ENCODE assay signal across 8 cellular contexts in genomic region chr15:48940508-48940907, GRCh38. TPM values are rescaled to one million over a fixed set of nuclear protein-coding genes. Genes with fewer than 3 reads are reported as not detected.
A peak's percentile ranks its signal among the peaks of the same experiment; 100 is the strongest.
DNase-seq lines count a peak whose midpoint lies in the region; ATAC-seq and TF ChIP-seq lines count a peak whose summit lies in the region.

No MANE protein-coding gene starts in this region.

- 19 to 24% methylated on average over 6 of the region's 6 CpGs for WGBS in GM23248 (ENCODE audit: low coverage in 1 of 2, low lambda C conversion rate in 2 of 2, missing lambda C conversion rate in 2 of 2), 2 experiments
- WGBS in esophagus squamous epithelium, 2 donors = 71 to 75% methylated on average over 6 of the region's 6 CpGs

- H3K9me3 ChIP-seq in GM23248 (ENCODE audit: low read depth) (no peaks in the 10 kb centered on the region), esophagus squamous epithelium (no peaks in the 10 kb centered on the region)

- H3K79me2 ChIP-seq in GM23248 (ENCODE audit: insufficient read depth) = no peaks in the 10 kb centered on the region

- H3K9me2 ChIP-seq in GM23248 (ENCODE audit: insufficient read depth) = 0 out of 2 replicates have a peak, but pooled peaks cover 7% of the 10 kb centered on the region

- H3K4me1 ChIP-seq in GM23248 (ENCODE audit: insufficient read depth) (peaks cover 54% of the 10 kb centered on the region), esophagus squamous epithelium (no peaks in the 10 kb centered on the region)

- peak overlapping the region; percentile 38 for H3K4me3 ChIP-seq in GM23248
- no peak overlapping the region for H3K4me3 ChIP-seq in esophagus squamous epithelium

- peak overlapping the region; percentile 53 for H2AFZ ChIP-seq in GM23248

- in situ Hi-C loops in GM23248 (cut with MboI) = no loop called here

- H3F3A ChIP-seq in GM23248 (ENCODE audit: insufficient read depth) = peaks cover 62% of the 10 kb centered on the region

- H3K4me2 ChIP-seq in GM23248 (ENCODE audit: unreplicated experiment) = peak overlapping the region; percentile 72

- ATAC-seq in GM18511 (IDR thresholded peaks at IDR 0.05; ENCODE audit: unreplicated experiment) = peak; percentile 94

- TF ChIP-seq POLR2A in esophagus squamous epithelium (IDR thresholded peaks at IDR 0.05) = no peak

- no peaks in the 10 kb centered on the region for H3K36me3 ChIP-seq in GM23248 (ENCODE audit: low read depth)
- H3K36me3 ChIP-seq in esophagus squamous epithelium = no peaks in the 10 kb centered on the region

- intact Hi-C loops in esophagus squamous epithelium (cut with DNase I) (no loop called here), head of caudate nucleus (cut with DNase I) (no loop called here)

- no peaks in the 10 kb centered on the region for H4K20me1 ChIP-seq in GM23248 (ENCODE audit: insufficient read depth)

- H3K27ac ChIP-seq in GM23248 (peak overlapping the region; percentile 94), esophagus squamous epithelium (no peak overlapping the region)

- H3K27me3 ChIP-seq in GM23248 (replicated peaks; ENCODE audit: insufficient read depth) (no peaks in the 10 kb centered on the region), esophagus squamous epithelium (no peaks in the 10 kb centered on the region)

- DNase-seq in GM23248 (peak; percentile 96), M059J (ENCODE audit: low read depth) (peak; percentile 97), hepatic stellate cell (ENCODE audit: low spot score) (peak; percentile 47), esophagus squamous epithelium (lab: John Stamatoyannopoulos, UW) (no peak), occipital lobe (lab: John Stamatoyannopoulos, UW) (no peak), NCI-H526 treated with DMSO at 0.1 percent for 48 hours (lab: John Stamatoyannopoulos, UW) (no peak), head of caudate nucleus (no peak)

- peak overlapping the region; percentile 56 for H3K9ac ChIP-seq in GM23248

- TF ChIP-seq CTCF in esophagus squamous epithelium (IDR thresholded peaks at IDR 0.05) = no peak

RNA-seq across cellular contexts. Expression of gene SHC4, which starts 23.2 kb away (rescaled TPM):
- 0.43 and 0.76 TPM in 2 replicates for total RNA-seq in GM23248 (2014; rRNA removed; shearing (Covaris generic))
- polyA plus RNA-seq in GM23248 (2016; fragmentation: Nextera tagmentation; extraction: Ambion mirVana) = 0.45 and 0.99 TPM in 2 replicates
- total RNA-seq in M059J (2014; rRNA removed; shearing (Covaris generic)) = 1.0 and 1.5 TPM in 2 replicates
- total RNA-seq in esophagus squamous epithelium (under 1 TPM in 3 of 4 donors, not detected in 1; 0.18 to 0.50 (median 0.38) TPM), occipital lobe (5.5 TPM)

Comparison
In these comparisons a context has a peak if more than half of its experiments do, and no peak if none do; other contexts are left out.
1. DNase-seq: peak in GM23248 (single experiment), M059J (single experiment) and hepatic stellate cell (single experiment); none in esophagus squamous epithelium (single experiment), occipital lobe (single experiment), NCI-H526 treated with DMSO at 0.1 percent for 48 hours (single experiment) and head of caudate nucleus (0 of 42).